In genomic region chr17:39236981-39237441, GRCh38 we compare ENCODE assay signal across 1 cellular context.
TF ChIP-seq lines count a peak whose summit lies in the region.

No MANE protein-coding gene starts in this region.

TF ChIP-seq in HEK293, 187 proteins besides CTCF, POLR2A, EP300 and RAD21 (continued from another document):
- peak; percentile 52; the same call in 1 of the 2 replicates for TF ChIP-seq ZBTB10 (tag by site-specific recombination; IDR thresholded peaks at IDR 0.05)
- no peak for TF ChIP-seq HOXD13 (CRISPR knock-in tag; IDR thresholded peaks at IDR 0.05; ENCODE audit: borderline replicate concordance)
- TF ChIP-seq ZNF791 (tag by site-specific recombination; IDR thresholded peaks at IDR 0.05): no peak
- no peak for TF ChIP-seq ZBTB48 (tag by site-specific recombination; IDR thresholded peaks at IDR 0.05)
- no peak for TF ChIP-seq REST (tag by site-specific recombination; IDR thresholded peaks at IDR 0.05)
- no peak for TF ChIP-seq ZNF148 (tag by site-specific recombination; IDR thresholded peaks at IDR 0.05; ENCODE audit: borderline replicate concordance)
- TF ChIP-seq ZNF76 (tag by site-specific recombination; IDR thresholded peaks at IDR 0.05; ENCODE audit: borderline replicate concordance, low read depth): no peak
- TF ChIP-seq ZNF398 (tag by site-specific recombination; IDR thresholded peaks at IDR 0.05): no peak
- TF ChIP-seq ZNF335 (tag by site-specific recombination; conservative IDR thresholded peaks at IDR 0.05): no peak
- peak; percentile 61 for TF ChIP-seq ZNF600 (tag by site-specific recombination; IDR thresholded peaks at IDR 0.05)
- no peak for TF ChIP-seq SALL2 (tag by site-specific recombination; IDR thresholded peaks at IDR 0.05; ENCODE audit: borderline replicate concordance)
- 0 out of 2 replicates have a peak, but pooled peaks have one; percentile 24 for TF ChIP-seq ZNF423 (tag by site-specific recombination; IDR thresholded peaks at IDR 0.05)
- TF ChIP-seq ZNF341 (tag by site-specific recombination; IDR thresholded peaks at IDR 0.05; ENCODE audit: low read depth): peak; percentile 62
- TF ChIP-seq GLIS2 (tag by site-specific recombination; IDR thresholded peaks at IDR 0.05): peak; percentile 46
- no peak for TF ChIP-seq GFI1B (tag by site-specific recombination; IDR thresholded peaks at IDR 0.05)
